11 cellular contexts compared by ENCODE assay signal in genomic region chr11:84249344-84250135, GRCh38.
DNase-seq lines count a peak whose midpoint lies in the region; ATAC-seq and FAIRE-seq lines count a peak whose summit lies in the region.
"Had no signal": no experiment of that assay in that cellular context is flagged by ENCODE, and none has a peak within 500 bp of the region (broad histone marks: within the 10 kb centered on the region; RNA-seq: fewer than 3 reads in every experiment).

No MANE protein-coding gene starts in this region.

- H3K27ac ChIP-seq in small intestine (ENCODE audit: low read depth in 1 of 2, low read length in 1 of 2) (no peak overlapping the region), substantia nigra (ENCODE audit: low read depth, low read length, poor library complexity, severe bottlenecking) (no peak overlapping the region)

- 66 to 79% (median 79%) methylated on average over 4 of the region's 4 CpGs for WGBS in small intestine, 3 donors

- H3K9me3 ChIP-seq in small intestine (ENCODE audit: control insufficient read depth, low read depth): no peaks in the 10 kb centered on the region

- H3K27me3 ChIP-seq in small intestine (ENCODE audit: control insufficient read depth in 2 of 2, insufficient read depth in 2 of 2, low read length in 2 of 2): no peaks in the 10 kb centered on the region

- no peaks in the 10 kb centered on the region for H3K4me1 ChIP-seq in small intestine (ENCODE audit: control insufficient read depth in 2 of 2, insufficient read depth in 1 of 2, low read depth in 1 of 2, low read length in 1 of 2)

- no peaks in the 10 kb centered on the region for H3K36me3 ChIP-seq in small intestine (ENCODE audit: control insufficient read depth in 2 of 2, insufficient read depth in 2 of 2, low read length in 2 of 2)

- DNase-seq in left lobe of liver (ENCODE audit: low spot score) (peak; percentile 61), small intestine (no peak), substantia nigra (lab: John Stamatoyannopoulos, UW) (no peak)
- no peak for DNase-seq in effector CD4-positive, alpha-beta T cell
- DNase-seq in activated CD8-positive, alpha-beta memory T cell treated with anti-CD3 and anti-CD28 coated beads for 24 hours: no peak
- DNase-seq: activated B cell treated with CpG ODN at 0.5 μM for 24 hours; activated naive CD8-positive, alpha-beta T cell treated with anti-CD3 and anti-CD28 coated beads, Interleukin-2, amount 10 ng/mL, durations not matched to agents 7 days and 5 days had no signal

- FAIRE-seq in small intestine (lab: Jason Lieb, UNC): no peak
- FAIRE-seq: endothelial cell of umbilical vein had no signal

- ATAC-seq in GM18861 (IDR thresholded peaks at IDR 0.05; ENCODE audit: unreplicated experiment) (peak; percentile 64), GM21723 (IDR thresholded peaks at IDR 0.05; ENCODE audit: unreplicated experiment) (peak; percentile 84), HG03565 (IDR thresholded peaks at IDR 0.05; ENCODE audit: unreplicated experiment) (peak; percentile 66), left lobe of liver (peak; percentile 77)

- no peak overlapping the region for H3K4me3 ChIP-seq in small intestine (ENCODE audit: low read depth in 1 of 2, low read length in 2 of 2)
